In the genomic region with DNA sequence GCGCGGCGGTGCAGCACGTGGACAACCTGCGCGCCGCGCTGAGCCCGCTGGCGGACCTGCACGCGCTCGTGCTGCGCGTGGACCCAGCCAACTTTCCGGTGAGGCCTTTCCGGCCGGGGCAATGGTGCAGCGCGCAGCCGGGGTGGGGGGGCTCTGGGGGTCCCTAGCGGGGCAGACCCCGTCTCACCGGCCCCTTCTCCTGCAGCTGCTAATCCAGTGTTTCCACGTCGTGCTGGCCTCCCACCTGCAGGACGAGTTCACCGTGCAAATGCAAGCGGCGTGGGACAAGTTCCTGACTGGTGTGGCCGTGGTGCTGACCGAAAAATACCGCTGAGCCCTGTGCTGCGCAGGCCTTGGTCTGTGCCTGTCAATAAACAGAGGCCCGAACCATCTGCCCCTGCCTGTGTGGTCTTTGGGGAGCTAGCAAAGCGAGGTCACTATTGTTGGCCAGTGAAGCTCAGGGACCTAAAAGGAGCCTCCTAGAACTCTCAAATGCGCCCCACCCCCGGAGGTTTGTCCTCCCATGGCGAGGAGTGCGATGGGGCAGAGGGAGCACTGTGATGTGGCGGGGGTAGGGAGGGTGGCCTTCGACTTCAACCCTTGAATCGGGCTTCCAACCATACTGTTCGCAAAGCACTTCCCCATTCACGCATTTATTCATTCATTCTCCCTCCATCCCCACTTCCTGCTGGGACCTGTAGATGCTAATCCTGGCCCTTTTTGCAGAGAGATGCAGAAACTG, we compare ENCODE assay signal across 15 cellular contexts. TPM values are rescaled to one million over a fixed set of nuclear protein-coding genes. Genes with fewer than 3 reads are reported as not detected.
A peak's percentile ranks its signal among the peaks of the same experiment; 100 is the strongest.
DNase-seq lines count a peak whose midpoint lies in the region; ATAC-seq and TF ChIP-seq lines count a peak whose summit lies in the region.
"Had no signal": no experiment of that assay in that cellular context is flagged by ENCODE, and none has a peak within 500 bp of the region (broad histone marks: within the 10 kb centered on the region; RNA-seq: fewer than 3 reads in every experiment).

No MANE protein-coding gene starts in this region.

- POLR2A ChIA-PET in CD4-positive, alpha-beta T cell (lab: Charles Lee): no interaction called here

- ATAC-seq in CD4-positive, alpha-beta T cell (ENCODE audit: poor library complexity): peak; percentile 46
- no peak for ATAC-seq in naive B cell (ENCODE audit: low read depth in 2 of 2)
- ATAC-seq in GM19023 (IDR thresholded peaks at IDR 0.05; ENCODE audit: unreplicated experiment): no peak
- no peak for ATAC-seq in GM19351 (IDR thresholded peaks at IDR 0.05; ENCODE audit: unreplicated experiment)
- ATAC-seq: foreskin keratinocyte, Panc1 had no signal

- H3K9me3 ChIP-seq in CD4-positive, alpha-beta T cell (ENCODE audit: control insufficient read depth, low read length): no peaks in the 10 kb centered on the region
- no peaks in the 10 kb centered on the region for H3K9me3 ChIP-seq in HUES48 (ENCODE audit: control insufficient read depth, insufficient read depth, low read length)
- H3K9me3 ChIP-seq: HAP-1 had no signal

- no peak overlapping the region for H3K27ac Mint-ChIP-seq in CD4-positive, alpha-beta T cell
- no peak overlapping the region for H3K27ac Mint-ChIP-seq in naive B cell

- H3K27ac ChIP-seq in CD4-positive, alpha-beta T cell (ENCODE audit: low read depth, low read length): no peak overlapping the region
- no peak overlapping the region for H3K27ac ChIP-seq in HUES48 (ENCODE audit: low read depth, low read length)
- no peak overlapping the region for H3K27ac ChIP-seq in coronary artery
- H3K27ac ChIP-seq: foreskin keratinocyte, parathyroid adenoma had no signal

- CTCF ChIA-PET in CD4-positive, alpha-beta T cell (lab: Charles Lee): no interaction called here

- H3K9me3 Mint-ChIP-seq in CD4-positive, alpha-beta T cell: no peaks in the 10 kb centered on the region
- H3K9me3 Mint-ChIP-seq in naive B cell: no peaks in the 10 kb centered on the region

- H3K4me1 Mint-ChIP-seq in CD4-positive, alpha-beta T cell (ENCODE audit: low read depth): peaks cover 4% of the 10 kb centered on the region
- H3K4me1 Mint-ChIP-seq in naive B cell: peaks cover 0 to 10% (median 5%) of the 10 kb centered on the region in 3 donors

- H3K9ac ChIP-seq in HUES48 (ENCODE audit: low read depth, low read length): no peak overlapping the region
- H3K9ac ChIP-seq: parathyroid adenoma had no signal

- H3K4me3 ChIP-seq in HUES48 (ENCODE audit: low read depth, low read length) (peak overlapping the region; percentile 51; the same call in 1 of the 2 replicates), coronary artery (peak overlapping the region; percentile 47)
- H3K4me3 ChIP-seq: HAP-1 had no signal

- H3K27me3 ChIP-seq in CD4-positive, alpha-beta T cell (ENCODE audit: control insufficient read depth, insufficient read depth, low read length): peaks cover 61% of the 10 kb centered on the region
- peaks cover 74% of the 10 kb centered on the region for H3K27me3 ChIP-seq in HUES48 (ENCODE audit: control insufficient read depth, insufficient read depth, low read length)

- no peak for DNase-seq in CD4-positive, alpha-beta T cell
- DNase-seq in coronary artery (ENCODE audit: low spot score): no peak
- no peak for DNase-seq in naive B cell
- no peak for DNase-seq in superior temporal gyrus (ENCODE audit: extremely low spot score)
- DNase-seq in NCI-H2227 treated with DMSO at 0.1 percent for 48 hours (lab: John Stamatoyannopoulos, UW): no peak
- DNase-seq: foreskin keratinocyte, NCI-H1694 treated with DMSO at 0.1 percent for 48 hours, small intestine had no signal

- H3K4me1 ChIP-seq in HUES48 (ENCODE audit: control insufficient read depth, insufficient read depth, low read length): peaks cover 15% of the 10 kb centered on the region
- H3K4me1 ChIP-seq: foreskin keratinocyte, HAP-1 had no signal

- no peak for TF ChIP-seq CTCF in CD4-positive, alpha-beta T cell (IDR thresholded peaks at IDR 0.05)
- TF ChIP-seq CTCF in coronary artery (IDR thresholded peaks at IDR 0.05): no peak

- no peaks in the 10 kb centered on the region for H3K36me3 ChIP-seq in HUES48 (ENCODE audit: control insufficient read depth, insufficient read depth, low read length)
- H3K36me3 ChIP-seq: HAP-1 had no signal

- H3K27me3 Mint-ChIP-seq in CD4-positive, alpha-beta T cell: peaks cover 70% of the 10 kb centered on the region
- H3K27me3 Mint-ChIP-seq in naive B cell: peaks cover 43 to 73% (median 60%) of the 10 kb centered on the region in 3 donors

- no peaks in the 10 kb centered on the region for H3K36me3 Mint-ChIP-seq in CD4-positive, alpha-beta T cell (ENCODE audit: low read depth)
- no peaks in the 10 kb centered on the region for H3K36me3 Mint-ChIP-seq in naive B cell

- no peak overlapping the region for H3K4me3 Mint-ChIP-seq in CD4-positive, alpha-beta T cell
- H3K4me3 Mint-ChIP-seq in naive B cell: peak overlapping the region in 5 of 8 donors; percentile 49 to 85 (median 79)

- intact Hi-C loops in CD4-positive, alpha-beta T cell (cut with DNase I, micrococcal nuclease): no loop called here

RNA-seq across cellular contexts. Expression of a gene that starts 0.8 kb away (rescaled TPM):
- not detected for total RNA-seq in CD4-positive, alpha-beta T cell
- polyA plus RNA-seq in naive B cell (ENCODE audit: low read depth in 6 of 6): not detected
- total RNA-seq: foreskin keratinocyte, mononuclear cell had no signal
- polyA plus RNA-seq: foreskin keratinocyte, small intestine had no signal

RNA-seq across cellular contexts. Expression of a gene that starts 6.1 kb away (rescaled TPM):
- not detected for total RNA-seq in CD4-positive, alpha-beta T cell
- polyA plus RNA-seq in naive B cell (ENCODE audit: low read depth in 6 of 6): 1,000 to 10,000 TPM in 2 of 6 donors, 100 to 1,000 TPM in 4; 184 to 1,142 (median 693) TPM
- total RNA-seq: foreskin keratinocyte had no signal
- polyA plus RNA-seq: foreskin keratinocyte had no signal

RNA-seq across cellular contexts. Expression of a gene that starts 9.9 kb away (rescaled TPM):
- not detected for total RNA-seq in CD4-positive, alpha-beta T cell
- 100 to 1,000 TPM in 3 of 6 donors, 10 to 100 TPM in 3; 42.8 to 256 (median 100) TPM for polyA plus RNA-seq in naive B cell (ENCODE audit: low read depth in 6 of 6)
- total RNA-seq: foreskin keratinocyte had no signal

RNA-seq across cellular contexts. Expression of a gene that starts 13.7 kb away (rescaled TPM):
- total RNA-seq in CD4-positive, alpha-beta T cell: not detected
- not detected for polyA plus RNA-seq in naive B cell (ENCODE audit: low read depth in 6 of 6)
- total RNA-seq: mononuclear cell had no signal
- polyA plus RNA-seq: small intestine had no signal

RNA-seq across cellular contexts. Expression of a gene that starts 14.1 kb away (rescaled TPM):
- total RNA-seq in CD4-positive, alpha-beta T cell: not detected
- polyA plus RNA-seq in naive B cell (ENCODE audit: low read depth in 6 of 6): not detected
- total RNA-seq: foreskin keratinocyte, mononuclear cell had no signal
- polyA plus RNA-seq: small intestine had no signal
